In genomic region chr12:68804654-68805591, GRCh38 we compare ENCODE assay signal across 1 cellular context.
TF ChIP-seq lines count a peak whose summit lies in the region.

No MANE protein-coding gene starts in this region.

TF ChIP-seq in HepG2, 621 proteins besides CTCF, POLR2A, EP300 and RAD21 (continued from another document and continues in another):
- TF ChIP-seq ARID4A (CRISPR knock-in tag; IDR thresholded peaks at IDR 0.05; ENCODE audit: borderline replicate concordance): peak; percentile 90
- no peak; the same call in 1 of the 2 replicates for TF ChIP-seq ZNF607 (CRISPR knock-in tag; IDR thresholded peaks at IDR 0.05; ENCODE audit: borderline replicate concordance)
- no peak for TF ChIP-seq SNRNP70 (IDR thresholded peaks at IDR 0.05; ENCODE audit: low read depth, low read length)
- TF ChIP-seq PATZ1 (CRISPR knock-in tag; IDR thresholded peaks at IDR 0.05): peak; percentile 69
- TF ChIP-seq TCF12 (IDR thresholded peaks at IDR 0.05): no peak
- TF ChIP-seq TCF12 (CRISPR knock-in tag; IDR thresholded peaks at IDR 0.05): no peak
- TF ChIP-seq IRF9 (CRISPR knock-in tag; IDR thresholded peaks at IDR 0.05; ENCODE audit: borderline replicate concordance): peak; percentile 88
- TF ChIP-seq ZNF460 (CRISPR knock-in tag; IDR thresholded peaks at IDR 0.05; ENCODE audit: borderline replicate concordance): no peak
- TF ChIP-seq MLXIP (CRISPR knock-in tag; IDR thresholded peaks at IDR 0.05; ENCODE audit: borderline replicate concordance): no peak
- TF ChIP-seq SETDB1 (CRISPR knock-in tag; IDR thresholded peaks at IDR 0.05; ENCODE audit: borderline replicate concordance): no peak
- TF ChIP-seq PRDM10 (CRISPR knock-in tag; IDR thresholded peaks at IDR 0.05; ENCODE audit: low read depth): peak; percentile 97
- TF ChIP-seq FOXA3 (CRISPR knock-in tag; IDR thresholded peaks at IDR 0.05): peak; percentile 66
- peak; percentile 20; the same call in 1 of the 2 replicates for TF ChIP-seq ZBTB33 (CRISPR knock-in tag; IDR thresholded peaks at IDR 0.05)
- peak; percentile 91; the same call in 1 of the 2 replicates for TF ChIP-seq CCDC6 (CRISPR knock-in tag; IDR thresholded peaks at IDR 0.05)
- TF ChIP-seq ZNF777 (CRISPR knock-in tag; IDR thresholded peaks at IDR 0.05): no peak
- TF ChIP-seq BHLHE40 (IDR thresholded peaks at IDR 0.05; ENCODE audit: low read length): peak; percentile 23; the same call in 1 of the 2 replicates
- no peak for TF ChIP-seq TSC22D2 (CRISPR knock-in tag; IDR thresholded peaks at IDR 0.05; ENCODE audit: borderline replicate concordance)
- TF ChIP-seq ELF1 (CRISPR knock-in tag; IDR thresholded peaks at IDR 0.05): peak; percentile 32; the same call in 1 of the 2 replicates
- TF ChIP-seq ZNF24 (IDR thresholded peaks at IDR 0.05): no peak
- TF ChIP-seq ZNF503 (CRISPR knock-in tag; IDR thresholded peaks at IDR 0.05): peak; percentile 52; the same call in 1 of the 2 replicates
- peak; percentile 65; the same call in 1 of the 2 replicates for TF ChIP-seq ZNF564 (CRISPR knock-in tag; IDR thresholded peaks at IDR 0.05)
- no peak for TF ChIP-seq ZNF513 (CRISPR knock-in tag; conservative IDR thresholded peaks at IDR 0.05)
- TF ChIP-seq GATAD1 (CRISPR knock-in tag; IDR thresholded peaks at IDR 0.05): peak; percentile 54; the same call in 1 of the 2 replicates
- peak; percentile 46; the same call in 1 of the 2 replicates for TF ChIP-seq ZSCAN25 (CRISPR knock-in tag; IDR thresholded peaks at IDR 0.05)
- 0 out of 2 replicates have a peak, but pooled peaks have one; percentile 29 for TF ChIP-seq ZNF589 (CRISPR knock-in tag; conservative IDR thresholded peaks at IDR 0.05)
- peak; percentile 89 for TF ChIP-seq POGK (CRISPR knock-in tag; conservative IDR thresholded peaks at IDR 0.05)
- peak; percentile 89; the same call in 1 of the 2 replicates for TF ChIP-seq KDM2A (CRISPR knock-in tag; IDR thresholded peaks at IDR 0.05; ENCODE audit: borderline replicate concordance, low read depth)
- no peak for TF ChIP-seq ZEB1 (IDR thresholded peaks at IDR 0.05; ENCODE audit: insufficient replicate concordance, low read depth)
- TF ChIP-seq POLR2G (IDR thresholded peaks at IDR 0.05; ENCODE audit: low read depth, low read length): peak; percentile 92
- TF ChIP-seq TARDBP (CRISPR knock-in tag; IDR thresholded peaks at IDR 0.05): no peak
- TF ChIP-seq MAZ (IDR thresholded peaks at IDR 0.05; ENCODE audit: borderline replicate concordance, low read depth, low read length): 0 out of 2 replicates have a peak, but pooled peaks have one; percentile 9
- TF ChIP-seq MAZ (CRISPR knock-in tag; IDR thresholded peaks at IDR 0.05; ENCODE audit: low read depth): peak; percentile 73
- no peak for TF ChIP-seq ZNF713 (CRISPR knock-in tag; IDR thresholded peaks at IDR 0.05)
- TF ChIP-seq NFE2L2 (IDR thresholded peaks at IDR 0.05; ENCODE audit: low read length): no peak
